Comparison of ENCODE assay signal across 1 cellular context in genomic region chr6:157981395-157982296, GRCh38.
TF ChIP-seq lines count a peak whose summit lies in the region.

Gene SYNJ2 (plus strand): TSS chr6:157981863. CDS start chr6:157981962, 99 bp downstream.

TF ChIP-seq in HepG2, 621 proteins besides CTCF, POLR2A, EP300 and RAD21 (continued from another document and continues in another):
- TF ChIP-seq FOXP4 (CRISPR knock-in tag; IDR thresholded peaks at IDR 0.05) (peak; percentile 9; the same call in 1 of the 2 replicates), ZNF263 (CRISPR knock-in tag; IDR thresholded peaks at IDR 0.05) (peak; percentile 99), RNF219 (CRISPR knock-in tag; IDR thresholded peaks at IDR 0.05) (no peak), POLR2AphosphoS2 (IDR thresholded peaks at IDR 0.05; ENCODE audit: low read depth, low read length) (no peak), HOMEZ (CRISPR knock-in tag; IDR thresholded peaks at IDR 0.05; ENCODE audit: low read depth) (0 out of 2 replicates have a peak, but pooled peaks have one; percentile 8), SAP130 (CRISPR knock-in tag; IDR thresholded peaks at IDR 0.05; ENCODE audit: low read depth) (peak; percentile 39), DR1 (CRISPR knock-in tag; IDR thresholded peaks at IDR 0.05) (no peak; the same call in 1 of the 2 replicates), ZNF333 (CRISPR knock-in tag; IDR thresholded peaks at IDR 0.05; ENCODE audit: borderline replicate concordance) (peak; percentile 91), PHF21A (CRISPR knock-in tag; IDR thresholded peaks at IDR 0.05) (peak; percentile 92), SMARCC2 (IDR thresholded peaks at IDR 0.05) (no peak), YY1 (IDR thresholded peaks at IDR 0.05; ENCODE audit: insufficient read depth, insufficient replicate concordance, low read depth, low read length) (peak; percentile 73), FOXC1 (CRISPR knock-in tag; IDR thresholded peaks at IDR 0.05; ENCODE audit: borderline replicate concordance) (peak; percentile 63), ZNF7 (CRISPR knock-in tag; IDR thresholded peaks at IDR 0.05) (no peak), SRY (CRISPR knock-in tag; IDR thresholded peaks at IDR 0.05) (peak; percentile 85), CHD2 (IDR thresholded peaks at IDR 0.05; ENCODE audit: low read depth, low read length) (no peak), MTF2 (CRISPR knock-in tag; IDR thresholded peaks at IDR 0.05; ENCODE audit: borderline replicate concordance) (0 out of 2 replicates have a peak, but pooled peaks have one; percentile 16), TSC22D2 (CRISPR knock-in tag; IDR thresholded peaks at IDR 0.05; ENCODE audit: borderline replicate concordance) (peak; percentile 61; the same call in 1 of the 2 replicates), MXD1 (CRISPR knock-in tag; IDR thresholded peaks at IDR 0.05) (peak; percentile 68), GLI4 (CRISPR knock-in tag; IDR thresholded peaks at IDR 0.05; ENCODE audit: borderline replicate concordance) (no peak; the same call in 1 of the 2 replicates), ZNF674 (CRISPR knock-in tag; IDR thresholded peaks at IDR 0.05; ENCODE audit: low read depth) (no peak), TAF15 (IDR thresholded peaks at IDR 0.05; ENCODE audit: low read depth, low read length, poor library complexity, severe bottlenecking) (peak; percentile 62), ZSCAN21 (CRISPR knock-in tag; IDR thresholded peaks at IDR 0.05; ENCODE audit: borderline replicate concordance) (peak; percentile 77), NR0B2 (CRISPR knock-in tag; IDR thresholded peaks at IDR 0.05) (0 out of 2 replicates have a peak, but pooled peaks have one; percentile 51), GZF1 (CRISPR knock-in tag; IDR thresholded peaks at IDR 0.05) (no peak), ZFX (CRISPR knock-in tag; IDR thresholded peaks at IDR 0.05; ENCODE audit: low read depth) (peak; percentile 65; the same call in 1 of the 2 replicates), RAD51 (IDR thresholded peaks at IDR 0.05; ENCODE audit: borderline replicate concordance) (no peak), CC2D1A (CRISPR knock-in tag; IDR thresholded peaks at IDR 0.05) (no peak), KMT2B (CRISPR knock-in tag; IDR thresholded peaks at IDR 0.05) (no peak), ZNF670 (CRISPR knock-in tag; IDR thresholded peaks at IDR 0.05; ENCODE audit: borderline replicate concordance) (0 out of 2 replicates have a peak, but pooled peaks have one; percentile 80), ARNTL (CRISPR knock-in tag; IDR thresholded peaks at IDR 0.05) (no peak; the same call in 1 of the 2 replicates), ZNF556 (CRISPR knock-in tag; IDR thresholded peaks at IDR 0.05; ENCODE audit: borderline replicate concordance) (no peak), E2F1 (CRISPR knock-in tag; IDR thresholded peaks at IDR 0.05) (no peak), HNRNPL (IDR thresholded peaks at IDR 0.05; ENCODE audit: low read depth, low read length) (no peak), THYN1 (CRISPR knock-in tag; IDR thresholded peaks at IDR 0.05; ENCODE audit: borderline replicate concordance, low read depth) (no peak), FOXA1 (IDR thresholded peaks at IDR 0.05) (no peak), FOXA1 (CRISPR knock-in tag; IDR thresholded peaks at IDR 0.05) (peak; percentile 48), ATF3 (CRISPR knock-in tag; IDR thresholded peaks at IDR 0.05) (peak; percentile 43; the same call in 1 of the 2 replicates), GPN1 (CRISPR knock-in tag; IDR thresholded peaks at IDR 0.05; ENCODE audit: borderline replicate concordance) (no peak), MIER3 (CRISPR knock-in tag; IDR thresholded peaks at IDR 0.05; ENCODE audit: borderline replicate concordance) (peak; percentile 16; the same call in 1 of the 2 replicates), ZBTB39 (CRISPR knock-in tag; IDR thresholded peaks at IDR 0.05) (no peak; the same call in 1 of the 2 replicates), ZNF362 (CRISPR knock-in tag; IDR thresholded peaks at IDR 0.05; ENCODE audit: borderline replicate concordance) (0 out of 2 replicates have a peak, but pooled peaks have one; percentile 10), SALL2 (CRISPR knock-in tag; IDR thresholded peaks at IDR 0.05) (peak; percentile 86), MXD3 (CRISPR knock-in tag; IDR thresholded peaks at IDR 0.05) (peak; percentile 34), ZBTB44 (CRISPR knock-in tag; IDR thresholded peaks at IDR 0.05) (no peak), ZNF747 (CRISPR knock-in tag; IDR thresholded peaks at IDR 0.05; ENCODE audit: borderline replicate concordance) (peak; percentile 27; the same call in 1 of the 2 replicates), ASH2L (IDR thresholded peaks at IDR 0.05; ENCODE audit: insufficient read length, low read depth, low read length) (peak; percentile 63), TBL1XR1 (IDR thresholded peaks at IDR 0.05; ENCODE audit: borderline replicate concordance, low read length, partially characterized antibody) (peak; percentile 16)
